18 cellular contexts compared by ENCODE assay signal in genomic region chr10:21161647-21162046, GRCh38.
DNase-seq lines count a peak whose midpoint lies in the region; ATAC-seq and TF ChIP-seq lines count a peak whose summit lies in the region.
"Had no signal": no experiment of that assay in that cellular context is flagged by ENCODE, and none has a peak within 500 bp of the region (broad histone marks: within the 10 kb centered on the region; RNA-seq: fewer than 3 reads in every experiment).

No MANE protein-coding gene starts in this region.

- peaks cover 21% of the 10 kb centered on the region for H3K4me1 Mint-ChIP-seq in WTC11
- H3K4me1 Mint-ChIP-seq in activated naive CD8-positive, alpha-beta T cell treated with anti-CD3 and anti-CD28 coated beads for 36 hours: no peaks in the 10 kb centered on the region

- H3K36me3 Mint-ChIP-seq in WTC11: peaks cover 31% of the 10 kb centered on the region
- H3K36me3 Mint-ChIP-seq in activated naive CD8-positive, alpha-beta T cell treated with anti-CD3 and anti-CD28 coated beads for 36 hours: no peaks in the 10 kb centered on the region

- peaks cover 32% of the 10 kb centered on the region for H3K9me3 Mint-ChIP-seq in WTC11
- no peaks in the 10 kb centered on the region for H3K9me3 Mint-ChIP-seq in activated naive CD8-positive, alpha-beta T cell treated with anti-CD3 and anti-CD28 coated beads for 36 hours

- H3K9me3 ChIP-seq in thyroid gland: no peaks in the 10 kb centered on the region

- no peaks in the 10 kb centered on the region for H3K27me3 ChIP-seq in H7 (ENCODE audit: control insufficient read depth, insufficient read depth, low read length)
- H3K27me3 ChIP-seq in thyroid gland: no peaks in the 10 kb centered on the region

- intact Hi-C loops in thyroid gland (cut with DNase I): no loop called here

- H3K27ac ChIP-seq in thyroid gland: peak overlapping the region; percentile 53 to 85 (median 84)
- H3K27ac ChIP-seq: A549 had no signal

- H3K4me3 ChIP-seq in H7 (ENCODE audit: insufficient read depth, low read depth, low read length): no peak overlapping the region
- no peak overlapping the region for H3K4me3 ChIP-seq in thyroid gland (replicated peaks in 1 of 3)
- H3K4me3 ChIP-seq: A549 had no signal

- no peak for TF ChIP-seq POLR2A in thyroid gland (IDR thresholded peaks at IDR 0.05)

- CTCF ChIA-PET in WTC11 (lab: Charles Lee): no interaction called here

- peak overlapping the region; percentile 78 for H3K27ac Mint-ChIP-seq in WTC11
- H3K27ac Mint-ChIP-seq in activated naive CD8-positive, alpha-beta T cell treated with anti-CD3 and anti-CD28 coated beads for 36 hours: no peak overlapping the region
- H3K27ac Mint-ChIP-seq: CD4-positive, alpha-beta T cell had no signal

- no peak overlapping the region for H3K4me3 Mint-ChIP-seq in WTC11
- H3K4me3 Mint-ChIP-seq in activated naive CD8-positive, alpha-beta T cell treated with anti-CD3 and anti-CD28 coated beads for 36 hours: no peak overlapping the region
- H3K4me3 Mint-ChIP-seq: CD4-positive, alpha-beta T cell had no signal

- TF ChIP-seq CTCF in WTC11 (IDR thresholded peaks at IDR 0.05): no peak
- TF ChIP-seq CTCF in thyroid gland (IDR thresholded peaks at IDR 0.05): no peak

- 21 to 43% methylated on average over 2 of the region's 2 CpGs for WGBS in thyroid gland, 2 donors

- H3K4me1 ChIP-seq in thyroid gland: peaks cover 22 to 60% of the 10 kb centered on the region in 2 donors

- POLR2A ChIA-PET in WTC11 (lab: Charles Lee): interaction anchor here (0.6 to 0.9 kb wide), 2 partner anchors 11 to 357 kb away, joined by 4 read pairs; no protein-coding TSS in a partner anchor

- H3K36me3 ChIP-seq in H7 (replicated peaks; ENCODE audit: control insufficient read depth, insufficient read depth, low read length): peaks cover 2% of the 10 kb centered on the region; the same call in 1 of the 2 replicates
- H3K36me3 ChIP-seq in thyroid gland: no peaks in the 10 kb centered on the region

- peak; percentile 88 for ATAC-seq in WTC11
- ATAC-seq: A549, Right ventricle myocardium inferior had no signal

- no peaks in the 10 kb centered on the region for H3K27me3 Mint-ChIP-seq in WTC11 (ENCODE audit: low read depth)
- H3K27me3 Mint-ChIP-seq in activated naive CD8-positive, alpha-beta T cell treated with anti-CD3 and anti-CD28 coated beads for 36 hours: peaks cover 11% of the 10 kb centered on the region

- DNase-seq in H7 (peak; percentile 35), WTC11 (ENCODE audit: low spot score) (no peak), iPS DF 19.7 (ENCODE audit: low read depth, low spot score) (peak; percentile 85), thyroid gland (peak; percentile 13 to 25), hippocampal formation (lab: John Stamatoyannopoulos, UW) (no peak), HCEC 1CT (no peak)
- DNase-seq in activated naive CD8-positive, alpha-beta T cell treated with anti-CD3 and anti-CD28 coated beads for 36 hours: no peak
- DNase-seq: Calu3; CD4-positive, alpha-beta T cell; KBM-7; NCI-H1105 treated with DMSO at 0.1 percent for 48 hours; NCI-H1694; NCI-H2081 treated with DMSO at 0.1 percent for 48 hours; NCI-H446 treated with DMSO at 0.1 percent for 48 hours; NCI-H748 treated with DMSO at 0.1 percent for 48 hours; NK-92 treated with Interleukin-12 subunit alpha and Interleukin-12 subunit beta, amount 100 ng/mL, for 24 hours had no signal

TF ChIP-seq in WTC11, 78 proteins besides CTCF, POLR2A, EP300 and RAD21:
- TF ChIP-seq TEAD1 (CRISPR knock-in tag; IDR thresholded peaks at IDR 0.05): peak; percentile 80; the same call in 1 of the 2 replicates
- 0 out of 2 replicates have a peak, but pooled peaks have one; percentile 39 for TF ChIP-seq ZBTB43 (CRISPR knock-in tag; IDR thresholded peaks at IDR 0.05)
- TF ChIP-seq ATF3 (CRISPR knock-in tag; conservative IDR thresholded peaks at IDR 0.05): no peak

Comparison
In these comparisons a context has a peak if more than half of its experiments do, and no peak if none do; other contexts are left out.
1. DNase-seq: peak in H7 (single experiment), iPS DF 19.7 (single experiment) and thyroid gland (2 of 2); none in WTC11 (single experiment), hippocampal formation (0 of 2), HCEC 1CT (single experiment) and activated naive CD8-positive, alpha-beta T cell treated with anti-CD3 and anti-CD28 coated beads for 36 hours (single experiment).